ENCODE assay signal across 17 cellular contexts in genomic region chr14:103008126-103008525, GRCh38.
"Had no signal": no experiment of that assay in that cellular context is flagged by ENCODE, and none has a peak within 500 bp of the region (broad histone marks: within the 10 kb centered on the region; RNA-seq: fewer than 3 reads in every experiment).

No MANE protein-coding gene starts in this region.

- DNase-seq: activated CD4-positive, alpha-beta memory T cell treated with anti-CD3 and anti-CD28 coated beads, Interleukin-2, amount 10 ng/mL, durations not matched to agents 7 days and 5 days; activated CD4-positive, alpha-beta T cell treated with anti-CD3 and anti-CD28 coated beads for 48 hours; activated effector memory CD4-positive, alpha-beta T cell treated with anti-CD3 and anti-CD28 coated beads, Interleukin-2, amount 50 U/mL, for 16 hours; activated naive CD4-positive, alpha-beta T cell treated with anti-CD3 and anti-CD28 coated beads, Interleukin-2, amount 50 U/mL, for 16 hours; activated naive CD8-positive, alpha-beta T cell treated with anti-CD3 and anti-CD28 coated beads, Interleukin-2, amount 50 U/mL, for 24 hours; central memory CD4-positive, alpha-beta T cell; naive B cell; stimulated activated CD4-positive, alpha-beta T cell treated with anti-CD3 and anti-CD28 coated beads, Interleukin-4, amount 100 ng/mL, for 24 hours; stimulated activated naive CD8-positive, alpha-beta T cell treated with anti-CD3 and anti-CD28 coated beads, Interleukin-15, Interleukin-2, amounts not matched to agents 100 U/mL and 50 U/mL, for 24 hours; T1000; tibial artery had no signal

- H3K27me3 Mint-ChIP-seq: activated CD4-positive, alpha-beta memory T cell treated with anti-CD3 and anti-CD28 coated beads, Interleukin-2, amount 10 ng/mL, durations not matched to agents 7 days and 5 days; activated naive CD8-positive, alpha-beta T cell treated with anti-CD3 and anti-CD28 coated beads, Interleukin-2, amount 50 U/mL, for 24 hours; brain; naive B cell had no signal

- H3K27me3 ChIP-seq: heart left ventricle, sigmoid colon, tibial artery had no signal

- H3K4me1 Mint-ChIP-seq: activated CD4-positive, alpha-beta memory T cell treated with anti-CD3 and anti-CD28 coated beads, Interleukin-2, amount 10 ng/mL, durations not matched to agents 7 days and 5 days; activated naive CD8-positive, alpha-beta T cell treated with anti-CD3 and anti-CD28 coated beads, Interleukin-2, amount 50 U/mL, for 24 hours; brain had no signal

- ATAC-seq: activated naive CD8-positive, alpha-beta T cell treated with anti-CD3 and anti-CD28 coated beads, Interleukin-2, amount 50 U/mL, for 24 hours; stimulated activated naive CD8-positive, alpha-beta T cell treated with anti-CD3 and anti-CD28 coated beads, Interleukin-15, Interleukin-2, amounts not matched to agents 100 U/mL and 50 U/mL, for 24 hours had no signal

- H3K9me3 Mint-ChIP-seq: activated CD4-positive, alpha-beta memory T cell treated with anti-CD3 and anti-CD28 coated beads, Interleukin-2, amount 10 ng/mL, durations not matched to agents 7 days and 5 days; activated naive CD8-positive, alpha-beta T cell treated with anti-CD3 and anti-CD28 coated beads, Interleukin-2, amount 50 U/mL, for 24 hours; brain; naive B cell; neural crest cell; T-helper 1 cell treated with Interleukin-12 subunit alpha and Interleukin-12 subunit beta and Interleukin-4 antibody, amounts not matched to agents 30 μg/mL and 1 μg/mL, for 36 hours had no signal

- H3K4me3 ChIP-seq: heart left ventricle, lung, sigmoid colon, tibial artery had no signal

- H3K9me3 ChIP-seq: heart left ventricle, sigmoid colon, tibial artery had no signal

- H3K27ac ChIP-seq: sigmoid colon, tibial artery had no signal

- H3K4me3 Mint-ChIP-seq: activated CD4-positive, alpha-beta memory T cell treated with anti-CD3 and anti-CD28 coated beads, Interleukin-2, amount 10 ng/mL, durations not matched to agents 7 days and 5 days; activated naive CD8-positive, alpha-beta T cell treated with anti-CD3 and anti-CD28 coated beads, Interleukin-2, amount 50 U/mL, for 24 hours; brain; naive B cell; neural crest cell; T-helper 1 cell treated with Interleukin-12 subunit alpha and Interleukin-12 subunit beta and Interleukin-4 antibody, amounts not matched to agents 30 μg/mL and 1 μg/mL, for 36 hours had no signal

- H3K27ac Mint-ChIP-seq: activated CD4-positive, alpha-beta memory T cell treated with anti-CD3 and anti-CD28 coated beads, Interleukin-2, amount 10 ng/mL, durations not matched to agents 7 days and 5 days; activated naive CD8-positive, alpha-beta T cell treated with anti-CD3 and anti-CD28 coated beads, Interleukin-2, amount 50 U/mL, for 24 hours; naive B cell; T-helper 1 cell treated with Interleukin-12 subunit alpha and Interleukin-12 subunit beta and Interleukin-4 antibody, amounts not matched to agents 30 μg/mL and 1 μg/mL, for 36 hours had no signal

- H3K4me1 ChIP-seq: sigmoid colon had no signal
